Comparison of ENCODE assay signal across 8 cellular contexts in the genomic region with DNA sequence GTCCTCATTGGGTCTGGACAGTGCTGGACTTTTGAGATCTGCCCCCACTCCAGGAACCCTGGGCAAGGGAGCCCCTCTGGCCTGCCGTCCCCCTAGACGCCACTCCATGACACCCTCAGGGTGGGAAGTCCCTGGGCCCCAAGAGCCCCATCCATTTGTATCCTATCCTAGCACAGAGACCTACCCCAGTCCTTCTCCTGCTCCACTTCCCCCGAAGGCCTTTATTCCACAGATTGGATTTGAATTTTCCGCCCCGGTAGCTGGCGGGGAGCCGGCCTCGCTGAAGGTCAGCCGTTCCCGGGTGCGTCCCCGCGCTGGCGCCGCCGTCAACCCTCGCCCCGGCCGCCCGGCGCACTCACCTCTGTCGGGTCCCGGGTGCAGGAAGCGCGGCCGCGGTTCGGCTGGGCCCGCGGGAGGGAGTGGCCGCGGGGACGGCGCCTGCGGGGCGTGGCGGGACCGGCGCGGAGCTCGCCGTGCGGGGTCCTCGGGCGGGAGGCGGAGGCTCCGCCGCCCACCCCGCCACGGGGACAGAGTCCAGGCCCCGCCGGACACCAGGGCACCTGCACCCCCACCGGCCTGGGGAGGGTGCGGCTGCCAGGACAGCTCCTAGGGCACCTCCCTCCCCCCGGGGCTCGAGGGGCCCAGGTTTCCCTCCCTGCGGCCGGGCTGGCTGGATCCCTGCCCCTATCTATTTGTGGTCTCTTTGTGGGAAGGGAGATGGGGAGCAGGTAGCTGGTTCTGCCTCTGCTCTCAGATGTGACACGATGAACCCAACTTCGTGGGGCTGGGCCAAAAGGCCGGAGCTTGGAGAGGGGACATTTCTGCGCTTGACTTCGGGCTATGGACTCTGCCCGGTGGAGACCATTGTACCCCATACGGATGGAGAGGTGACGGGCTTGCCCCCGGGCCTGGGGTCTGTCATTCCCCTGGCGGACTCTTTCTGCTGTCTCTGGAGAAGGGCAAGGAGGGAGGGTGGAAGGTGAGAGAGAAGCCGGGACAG. TPM values are rescaled to one million over a fixed set of nuclear protein-coding genes. Genes with fewer than 3 reads are reported as not detected.
DNase-seq lines count a peak whose midpoint lies in the region; ATAC-seq and TF ChIP-seq lines count a peak whose summit lies in the region.

No MANE protein-coding gene starts in this region.

- H3K4me1 Mint-ChIP-seq in chondrocyte (ENCODE audit: low read depth) (peaks cover 8% of the 10 kb centered on the region), type B pancreatic cell (ENCODE audit: unreplicated experiment) (peaks cover 24% of the 10 kb centered on the region)

- no peak overlapping the region for H3K27ac Mint-ChIP-seq in chondrocyte (ENCODE audit: unreplicated experiment)
- H3K27ac Mint-ChIP-seq in type B pancreatic cell = no peak overlapping the region

- 12 to 16% methylated on average over 45 to 69 of the region's 69 CpGs for WGBS in lung, 2 donors

- ATAC-seq in lung (ENCODE audit: insufficient read depth, low FRiP score) = peak; percentile 39

- H3K9me3 Mint-ChIP-seq in chondrocyte (ENCODE audit: low read depth) = no peaks in the 10 kb centered on the region
- no peaks in the 10 kb centered on the region for H3K9me3 Mint-ChIP-seq in type B pancreatic cell

- TF ChIP-seq CTCF in chondrocyte (IDR thresholded peaks at IDR 0.05) (no peak), lung (IDR thresholded peaks at IDR 0.05; ENCODE audit: control extremely low read depth, extremely low read depth) (no peak), type B pancreatic cell (conservative IDR thresholded peaks at IDR 0.05) (no peak)

- H3K4me3 Mint-ChIP-seq in chondrocyte (ENCODE audit: unreplicated experiment) (peak overlapping the region; percentile 62), type B pancreatic cell (peak overlapping the region; percentile 82)

- peaks cover 0 to 7% of the 10 kb centered on the region in 2 donors for H3K4me1 ChIP-seq in lung (ENCODE audit: control insufficient read depth in 2 of 2, insufficient read depth in 2 of 2, low read length in 2 of 2)

- H3K9me3 ChIP-seq in lung (ENCODE audit: control insufficient read depth in 2 of 2, insufficient read depth in 1 of 2, low read length in 1 of 2) = no peaks in the 10 kb centered on the region

- DNase-seq in activated gamma-delta T cell treated with Interleukin-2 at 50 U/mL for 16 hours = peak; percentile 27
- DNase-seq in activated gamma-delta T cell (lab: John Stamatoyannopoulos, UW) = no peak
- DNase-seq in chondrocyte (ENCODE audit: low spot score) = no peak
- no peak for DNase-seq in lung (ENCODE audit: low spot score)
- DNase-seq in type B pancreatic cell (ENCODE audit: extremely low spot score, unreplicated experiment) = no peak
- no peak for DNase-seq in islet precursor cell
- DNase-seq in SW 1271 (lab: John Stamatoyannopoulos, UW) = no peak
- DNase-seq in NCI-H2196 (lab: John Stamatoyannopoulos, UW; ENCODE audit: unreplicated experiment) = no peak

- H3K36me3 ChIP-seq in lung (ENCODE audit: control insufficient read depth in 2 of 2, insufficient read depth in 2 of 2, low read length in 2 of 2) = no peaks in the 10 kb centered on the region

- H3K27me3 Mint-ChIP-seq in chondrocyte (ENCODE audit: low read depth) (peaks cover 15% of the 10 kb centered on the region), type B pancreatic cell (peaks cover 32% of the 10 kb centered on the region)

- H3K36me3 Mint-ChIP-seq in chondrocyte (ENCODE audit: low read depth) (peaks cover 2% of the 10 kb centered on the region), type B pancreatic cell (no peaks in the 10 kb centered on the region)

- peak overlapping the region; percentile 46 for H3K4me3 ChIP-seq in lung

- no peaks in the 10 kb centered on the region for H3K27me3 ChIP-seq in lung (ENCODE audit: control insufficient read depth, insufficient read depth)

- peak overlapping the region in 1 of 2 donors; percentile 74 for H3K27ac ChIP-seq in lung (ENCODE audit: low read depth in 1 of 2, low read length in 1 of 2)

RNA-seq across cellular contexts. Expression of a gene that starts 19.9 kb away (rescaled TPM):
- total RNA-seq in chondrocyte = 0.42 to 4.1 TPM (median 0.46 TPM) in 3 replicates
- total RNA-seq in lung = 1 to 10 TPM; 2.3 to 3.2 TPM
- polyA plus RNA-seq in lung = 1 to 10 TPM; 2.4 to 7.6 TPM
- total RNA-seq in type B pancreatic cell (ENCODE audit: low replicate concordance) = 0.33 and 0.58 TPM in 2 replicates
